26 cellular contexts compared by ENCODE assay signal in genomic region chr22:33874206-33874605, GRCh38. TPM values are rescaled to one million over a fixed set of nuclear protein-coding genes. Genes with fewer than 3 reads are reported as not detected.
DNase-seq lines count a peak whose midpoint lies in the region; ATAC-seq and TF ChIP-seq lines count a peak whose summit lies in the region.
"Had no signal": no experiment of that assay in that cellular context is flagged by ENCODE, and none has a peak within 500 bp of the region (broad histone marks: within the 10 kb centered on the region; RNA-seq: fewer than 3 reads in every experiment).

No MANE protein-coding gene starts in this region.

- no peaks in the 10 kb centered on the region for H3K27me3 ChIP-seq in right atrium auricular region
- H3K27me3 ChIP-seq in psoas muscle (ENCODE audit: insufficient read depth in 3 of 3, low read length in 2 of 3): no peaks in the 10 kb centered on the region
- H3K27me3 ChIP-seq in uterus: no peaks in the 10 kb centered on the region
- H3K27me3 ChIP-seq: cardiac muscle cell had no signal

- 59 to 79% (median 61%) methylated on average over 7 of the region's 7 CpGs for WGBS in psoas muscle, 3 donors

- H3K27me3 Mint-ChIP-seq in glutamatergic neuron (ENCODE audit: unreplicated experiment): peaks cover 2% of the 10 kb centered on the region
- H3K27me3 Mint-ChIP-seq in activated T-helper 1 cell treated with anti-CD3 and anti-CD28 coated beads, Interleukin-12 subunit alpha, Interleukin-12 subunit beta, Interleukin-2, Interleukin-4 antibody, amounts not matched to agents 30 ng/mL and 10 ng/mL and 1 ng/mL, durations not matched to agents 14 hours and 24 hours and 36 hours (ENCODE audit: insufficient read depth): no peaks in the 10 kb centered on the region
- H3K27me3 Mint-ChIP-seq: activated B cell treated with CpG ODN at 0.5 μM for 24 hours; activated CD4-positive, alpha-beta T cell treated with anti-CD3 and anti-CD28 coated beads, Interleukin-2, amount 10 ng/mL, durations not matched to agents 7 days and 5 days; stimulated activated memory B cell treated with anti-CD40 and anti-IgM and Interleukin-4, amounts not matched to agents 10 μg/mL and 1 μg/mL and 100 μg/mL, for 72 hours; T-cell had no signal

- H3K4me3 ChIP-seq in right atrium auricular region (no peak overlapping the region), psoas muscle (no peak overlapping the region), uterus (no peak overlapping the region)
- H3K4me3 ChIP-seq: cardiac muscle cell had no signal

- H3K9me3 ChIP-seq in right atrium auricular region: no peaks in the 10 kb centered on the region
- H3K9me3 ChIP-seq in psoas muscle: no peaks in the 10 kb centered on the region
- H3K9me3 ChIP-seq in uterus: no peaks in the 10 kb centered on the region

- peak overlapping the region; percentile 86 to 94 for H3K27ac ChIP-seq in right atrium auricular region
- H3K27ac ChIP-seq in psoas muscle: peak overlapping the region; percentile 88
- H3K27ac ChIP-seq in uterus: peak overlapping the region; percentile 78 to 83
- H3K27ac ChIP-seq: cardiac muscle cell, HL-60, KMS-11 had no signal

- peak in 1 of 4 donors; percentile 2 for ATAC-seq in psoas muscle
- ATAC-seq: effector memory CD8-positive, alpha-beta T cell; stimulated activated memory B cell treated with anti-CD40 and anti-IgM and Interleukin-4, amounts not matched to agents 10 μg/mL and 1 μg/mL and 100 μg/mL, for 72 hours; T-cell had no signal

- no peak overlapping the region for H3K4me3 Mint-ChIP-seq in glutamatergic neuron (ENCODE audit: unreplicated experiment)
- no peak overlapping the region for H3K4me3 Mint-ChIP-seq in activated T-helper 1 cell treated with anti-CD3 and anti-CD28 coated beads, Interleukin-12 subunit alpha, Interleukin-12 subunit beta, Interleukin-2, Interleukin-4 antibody, amounts not matched to agents 30 ng/mL and 10 ng/mL and 1 ng/mL, durations not matched to agents 14 hours and 24 hours and 36 hours
- H3K4me3 Mint-ChIP-seq: activated B cell treated with CpG ODN at 0.5 μM for 24 hours; activated CD4-positive, alpha-beta T cell treated with anti-CD3 and anti-CD28 coated beads, Interleukin-2, amount 10 ng/mL, durations not matched to agents 7 days and 5 days; effector memory CD8-positive, alpha-beta T cell; stimulated activated memory B cell treated with anti-CD40 and anti-IgM and Interleukin-4, amounts not matched to agents 10 μg/mL and 1 μg/mL and 100 μg/mL, for 72 hours; T-cell had no signal

- no peaks in the 10 kb centered on the region for H3K36me3 ChIP-seq in right atrium auricular region
- H3K36me3 ChIP-seq in psoas muscle (ENCODE audit: insufficient read depth in 1 of 2, low read depth in 1 of 2): no peaks in the 10 kb centered on the region
- no peaks in the 10 kb centered on the region for H3K36me3 ChIP-seq in uterus
- H3K36me3 ChIP-seq: cardiac muscle cell had no signal

- H3K27ac Mint-ChIP-seq in glutamatergic neuron (ENCODE audit: unreplicated experiment): peak overlapping the region; percentile 70
- no peak overlapping the region for H3K27ac Mint-ChIP-seq in activated T-helper 1 cell treated with anti-CD3 and anti-CD28 coated beads, Interleukin-12 subunit alpha, Interleukin-12 subunit beta, Interleukin-2, Interleukin-4 antibody, amounts not matched to agents 30 ng/mL and 10 ng/mL and 1 ng/mL, durations not matched to agents 14 hours and 24 hours and 36 hours
- H3K27ac Mint-ChIP-seq: activated B cell treated with CpG ODN at 0.5 μM for 24 hours; activated CD4-positive, alpha-beta T cell treated with anti-CD3 and anti-CD28 coated beads, Interleukin-2, amount 10 ng/mL, durations not matched to agents 7 days and 5 days; effector memory CD8-positive, alpha-beta T cell; stimulated activated memory B cell treated with anti-CD40 and anti-IgM and Interleukin-4, amounts not matched to agents 10 μg/mL and 1 μg/mL and 100 μg/mL, for 72 hours; T-cell had no signal

- no peak for TF ChIP-seq CTCF in right atrium auricular region (IDR thresholded peaks at IDR 0.05)
- TF ChIP-seq CTCF in glutamatergic neuron (IDR thresholded peaks at IDR 0.05; ENCODE audit: partially characterized antibody, unreplicated experiment): no peak
- no peak for TF ChIP-seq CTCF in psoas muscle (IDR thresholded peaks at IDR 0.05)
- no peak for TF ChIP-seq CTCF in uterus (IDR thresholded peaks at IDR 0.05)

- intact Hi-C loops in cardiac septum (cut with DNase I) (loop anchor here (5.0 kb wide), 1 partner anchor 33 kb away; no protein-coding TSS in a partner anchor), psoas muscle (cut with DNase I) (no loop called here), uterus (cut with DNase I; ENCODE audit: low total_unique reads) (no loop called here)
- intact Hi-C loops in activated T-helper 1 cell treated with anti-CD3 and anti-CD28 coated beads, Interleukin-12 subunit alpha, Interleukin-12 subunit beta, Interleukin-2, Interleukin-4 antibody, amounts not matched to agents 30 ng/mL and 10 ng/mL and 1 ng/mL, durations not matched to agents 14 hours and 24 hours and 36 hours (cut with micrococcal nuclease): no loop called here

- peaks cover 0 to 58% of the 10 kb centered on the region in 2 donors for H3K4me1 ChIP-seq in right atrium auricular region
- H3K4me1 ChIP-seq in psoas muscle: peaks cover 63% of the 10 kb centered on the region
- H3K4me1 ChIP-seq in uterus: peaks cover 0 to 18% of the 10 kb centered on the region in 2 donors

- H3K9me3 Mint-ChIP-seq in glutamatergic neuron (ENCODE audit: unreplicated experiment): peaks cover 1% of the 10 kb centered on the region
- H3K9me3 Mint-ChIP-seq in activated T-helper 1 cell treated with anti-CD3 and anti-CD28 coated beads, Interleukin-12 subunit alpha, Interleukin-12 subunit beta, Interleukin-2, Interleukin-4 antibody, amounts not matched to agents 30 ng/mL and 10 ng/mL and 1 ng/mL, durations not matched to agents 14 hours and 24 hours and 36 hours: no peaks in the 10 kb centered on the region
- H3K9me3 Mint-ChIP-seq: activated B cell treated with CpG ODN at 0.5 μM for 24 hours; activated CD4-positive, alpha-beta T cell treated with anti-CD3 and anti-CD28 coated beads, Interleukin-2, amount 10 ng/mL, durations not matched to agents 7 days and 5 days; effector memory CD8-positive, alpha-beta T cell; stimulated activated memory B cell treated with anti-CD40 and anti-IgM and Interleukin-4, amounts not matched to agents 10 μg/mL and 1 μg/mL and 100 μg/mL, for 72 hours had no signal

- no peak for DNase-seq in right atrium auricular region (ENCODE audit: low spot score)
- no peak for DNase-seq in cardiac septum (ENCODE audit: low spot score)
- DNase-seq in glutamatergic neuron: no peak
- no peak for DNase-seq in psoas muscle
- no peak for DNase-seq in uterus
- no peak for DNase-seq in activated T-helper 1 cell treated with anti-CD3 and anti-CD28 coated beads, Interleukin-12 subunit alpha, Interleukin-12 subunit beta, Interleukin-2, Interleukin-4 antibody, amounts not matched to agents 30 ng/mL and 10 ng/mL and 1 ng/mL, durations not matched to agents 14 hours and 24 hours and 36 hours (ENCODE audit: low spot score)
- DNase-seq in GOT3 (lab: John Stamatoyannopoulos, UW): no peak
- DNase-seq in occipital lobe (lab: John Stamatoyannopoulos, UW): no peak
- DNase-seq: activated B cell treated with CpG ODN at 0.5 μM for 24 hours; activated CD4-positive, alpha-beta T cell treated with anti-CD3 and anti-CD28 coated beads, Interleukin-2, amount 10 ng/mL, durations not matched to agents 7 days and 5 days; activated gamma-delta T cell treated with Interleukin-2 at 50 U/mL for 16 hours; activated T-cell treated with anti-CD3 and anti-CD28 coated beads, Interleukin-2, amount 50 U/mL, for 1 hour; effector memory CD8-positive, alpha-beta T cell; EL; erythroblast; MM.1S; NCI-H1105 treated with DMSO at 0.1 percent for 48 hours; NCI-H1930; NCI-H2171 treated with DMSO at 0.1 percent for 48 hours; NCI-H510A treated with DMSO at 0.1 percent for 48 hours; substantia nigra; T-cell had no signal

- TF ChIP-seq POLR2A in uterus (IDR thresholded peaks at IDR 0.05): no peak

- H3K4me1 Mint-ChIP-seq in glutamatergic neuron (ENCODE audit: low read depth, unreplicated experiment): peaks cover 23% of the 10 kb centered on the region
- H3K4me1 Mint-ChIP-seq in activated T-helper 1 cell treated with anti-CD3 and anti-CD28 coated beads, Interleukin-12 subunit alpha, Interleukin-12 subunit beta, Interleukin-2, Interleukin-4 antibody, amounts not matched to agents 30 ng/mL and 10 ng/mL and 1 ng/mL, durations not matched to agents 14 hours and 24 hours and 36 hours (ENCODE audit: low read depth): no peaks in the 10 kb centered on the region
- H3K4me1 Mint-ChIP-seq: activated CD4-positive, alpha-beta T cell treated with anti-CD3 and anti-CD28 coated beads, Interleukin-2, amount 10 ng/mL, durations not matched to agents 7 days and 5 days; T-cell had no signal

- no peaks in the 10 kb centered on the region for H3K36me3 Mint-ChIP-seq in glutamatergic neuron (ENCODE audit: unreplicated experiment)
- no peaks in the 10 kb centered on the region for H3K36me3 Mint-ChIP-seq in activated T-helper 1 cell treated with anti-CD3 and anti-CD28 coated beads, Interleukin-12 subunit alpha, Interleukin-12 subunit beta, Interleukin-2, Interleukin-4 antibody, amounts not matched to agents 30 ng/mL and 10 ng/mL and 1 ng/mL, durations not matched to agents 14 hours and 24 hours and 36 hours (ENCODE audit: low read depth)
- H3K36me3 Mint-ChIP-seq: stimulated activated memory B cell treated with anti-CD40 and anti-IgM and Interleukin-4, amounts not matched to agents 10 μg/mL and 1 μg/mL and 100 μg/mL, for 72 hours; T-cell had no signal

RNA-seq across cellular contexts. Expression of gene LARGE1, which starts 46.1 kb away (rescaled TPM):
- total RNA-seq in right atrium auricular region (100 to 1,000 TPM in 1 of 2 donors, 10 to 100 TPM in 1; 80.5 to 101 TPM), cardiac septum (119 TPM), glutamatergic neuron (ENCODE audit: unreplicated experiment) (81.2 TPM), psoas muscle (10 to 100 TPM; 40.8 to 68.9 (median 56.0) TPM), uterus (10 to 100 TPM; 18.7 to 82.1 (median 39.2) TPM), occipital lobe (37.3 TPM)
- 10 to 100 TPM; 14.9 to 91.6 (median 25.9) TPM for polyA plus RNA-seq in psoas muscle
- 0.05 and 0.10 TPM in 2 replicates for total RNA-seq in activated T-helper 1 cell treated with anti-CD3 and anti-CD28 coated beads, Interleukin-12 subunit alpha, Interleukin-12 subunit beta, Interleukin-2, Interleukin-4 antibody, amounts not matched to agents 30 ng/mL and 10 ng/mL and 1 ng/mL, durations not matched to agents 14 hours and 24 hours and 36 hours

Comparison
In these comparisons a context has a peak if more than half of its experiments do, and no peak if none do; other contexts are left out.
1. RNA of gene LARGE1, which starts 46.1 kb away (total RNA-seq): 119 TPM in cardiac septum (single experiment), 80.5 to 101 TPM in right atrium auricular region, 81.2 TPM in glutamatergic neuron (single experiment), 40.8 to 68.9 TPM in psoas muscle, 18.7 to 82.1 TPM in uterus and 37.3 TPM in occipital lobe (single experiment); 0.05 to 0.10 TPM in activated T-helper 1 cell treated with anti-CD3 and anti-CD28 coated beads, Interleukin-12 subunit alpha, Interleukin-12 subunit beta, Interleukin-2, Interleukin-4 antibody, amounts not matched to agents 30 ng/mL and 10 ng/mL and 1 ng/mL, durations not matched to agents 14 hours and 24 hours and 36 hours; every median in the first group is over 10 times any median in the second.
2. Peak in every context shown above with its lines, with median percentiles within 50 percentile points of each other: H3K27ac ChIP-seq.